ENCODE assay signal across 1 cellular context in genomic region chr2:111705711-111706323, GRCh38.
TF ChIP-seq lines count a peak whose summit lies in the region.

No MANE protein-coding gene starts in this region.

TF ChIP-seq in HepG2, 621 proteins besides CTCF, POLR2A, EP300 and RAD21 (continued from another document):
- TF ChIP-seq TFAP4 (IDR thresholded peaks at IDR 0.05; ENCODE audit: borderline replicate concordance, low read depth): 0 out of 2 replicates have a peak, but pooled peaks have one; percentile 31
- no peak for TF ChIP-seq ZNF350 (CRISPR knock-in tag; IDR thresholded peaks at IDR 0.05; ENCODE audit: borderline replicate concordance, low read depth)
